Comparison of ENCODE assay signal across 8 cellular contexts in the genomic region with DNA sequence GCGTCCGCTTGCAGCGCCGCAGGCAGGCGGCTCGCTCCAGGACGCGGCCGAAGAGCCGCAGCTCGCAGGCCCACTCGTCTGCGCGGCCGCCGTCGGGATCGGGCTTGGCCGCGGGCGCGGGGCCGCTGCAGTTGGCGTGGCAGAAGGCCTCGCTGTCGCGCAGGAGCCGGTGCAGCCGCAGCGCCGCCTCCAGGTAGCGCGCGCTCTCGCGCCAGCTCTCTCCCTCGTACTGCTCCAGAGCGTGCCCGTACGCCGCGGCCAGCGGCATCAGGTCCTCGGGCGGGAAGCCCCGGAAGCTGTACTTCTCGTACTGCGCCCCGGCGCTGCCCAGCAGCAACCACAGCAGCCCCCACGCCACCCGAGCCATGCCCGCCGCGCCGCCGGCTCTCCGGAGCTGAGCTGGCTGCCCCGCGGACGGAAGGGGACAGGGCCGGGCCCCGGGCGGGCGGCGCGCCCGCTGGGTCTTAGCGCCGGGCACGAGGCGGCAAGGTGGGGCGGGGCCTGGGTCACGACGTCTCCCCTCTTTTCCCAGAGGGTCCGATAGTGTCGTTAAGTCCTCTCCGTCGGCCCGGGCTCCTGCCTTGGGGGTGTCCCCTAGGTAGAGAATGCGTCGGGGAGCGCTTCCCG. TPM values are rescaled to one million over a fixed set of nuclear protein-coding genes. Genes with fewer than 3 reads are reported as not detected.
DNase-seq lines count a peak whose midpoint lies in the region; TF ChIP-seq lines count a peak whose summit lies in the region.

A gene with protein sequence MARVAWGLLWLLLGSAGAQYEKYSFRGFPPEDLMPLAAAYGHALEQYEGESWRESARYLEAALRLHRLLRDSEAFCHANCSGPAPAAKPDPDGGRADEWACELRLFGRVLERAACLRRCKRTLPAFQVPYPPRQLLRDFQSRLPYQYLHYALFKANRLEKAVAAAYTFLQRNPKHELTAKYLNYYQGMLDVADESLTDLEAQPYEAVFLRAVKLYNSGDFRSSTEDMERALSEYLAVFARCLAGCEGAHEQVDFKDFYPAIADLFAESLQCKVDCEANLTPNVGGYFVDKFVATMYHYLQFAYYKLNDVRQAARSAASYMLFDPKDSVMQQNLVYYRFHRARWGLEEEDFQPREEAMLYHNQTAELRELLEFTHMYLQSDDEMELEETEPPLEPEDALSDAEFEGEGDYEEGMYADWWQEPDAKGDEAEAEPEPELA (minus strand): TSS at position 401 of the 627 bp plus-strand sequence. CDS start 34 bp downstream, at position 367.

- peaks cover 3% of the 10 kb centered on the region for H3K79me2 ChIP-seq in neural cell (replicated peaks; ENCODE audit: insufficient read depth, low read length)

- H3K4me3 ChIP-seq in AG09309 (ENCODE audit: control insufficient read depth, low read depth, low read length) (peak within 1 kb of the TSS; percentile 97), foreskin fibroblast (ENCODE audit: low read depth in 1 of 2, low read length in 2 of 2) (peak within 1 kb of the TSS; percentile 68 to 85), neural cell (ENCODE audit: low read length) (peak within 1 kb of the TSS; percentile 81)

- no peaks in the 10 kb centered on the region for H3F3A ChIP-seq in neural cell (ENCODE audit: insufficient read depth, low read length, poor library complexity, severe bottlenecking)

- TF ChIP-seq CTCF in AG09309 (IDR thresholded peaks at IDR 0.05; ENCODE audit: control insufficient read depth, insufficient read depth, low read depth, low read length, missing control alignments), result peak; percentile 62
- peak; percentile 31 for TF ChIP-seq CTCF in foreskin fibroblast (IDR thresholded peaks at IDR 0.05; ENCODE audit: low read depth, low read length)
- peak; percentile 93 for TF ChIP-seq CTCF in neural cell (IDR thresholded peaks at IDR 0.05; ENCODE audit: poor library complexity, severe bottlenecking)

- peak within 1 kb of the TSS; percentile 56 for H2AFZ ChIP-seq in neural cell (ENCODE audit: low read depth, low read length)

- no peaks in the 10 kb centered on the region for H3K36me3 Mint-ChIP-seq in stimulated activated naive CD8-positive, alpha-beta T cell treated with anti-CD3 and anti-CD28 coated beads, Interleukin-15, Interleukin-2, amounts not matched to agents 100 ng/mL and 50 ng/mL, for 24 hours (ENCODE audit: low read depth)

- peak within 1 kb of the TSS; percentile 83 for H3K9ac ChIP-seq in neural cell (ENCODE audit: low read length)

- peak within 1 kb of the TSS; percentile 82 for H3K4me3 Mint-ChIP-seq in stimulated activated naive CD8-positive, alpha-beta T cell treated with anti-CD3 and anti-CD28 coated beads, Interleukin-15, Interleukin-2, amounts not matched to agents 100 ng/mL and 50 ng/mL, for 24 hours

- peak within 1 kb of the TSS; percentile 51 for H3K4me2 ChIP-seq in neural cell (ENCODE audit: low read length)

- H3K9me3 ChIP-seq in neural cell (ENCODE audit: low read length), result no peaks in the 10 kb centered on the region

- H3K9me2 ChIP-seq in neural cell (ENCODE audit: insufficient read depth, low read length), result no peaks in the 10 kb centered on the region

- H3K9me3 Mint-ChIP-seq in stimulated activated naive CD8-positive, alpha-beta T cell treated with anti-CD3 and anti-CD28 coated beads, Interleukin-15, Interleukin-2, amounts not matched to agents 100 ng/mL and 50 ng/mL, for 24 hours, result no peaks in the 10 kb centered on the region

- no peak within 1 kb of the TSS for H3K27ac Mint-ChIP-seq in stimulated activated naive CD8-positive, alpha-beta T cell treated with anti-CD3 and anti-CD28 coated beads, Interleukin-15, Interleukin-2, amounts not matched to agents 100 ng/mL and 50 ng/mL, for 24 hours

- H3K4me1 Mint-ChIP-seq in stimulated activated naive CD8-positive, alpha-beta T cell treated with anti-CD3 and anti-CD28 coated beads, Interleukin-15, Interleukin-2, amounts not matched to agents 100 ng/mL and 50 ng/mL, for 24 hours (ENCODE audit: low read depth), result peaks cover 19% of the 10 kb centered on the region

- no peaks in the 10 kb centered on the region for H4K20me1 ChIP-seq in neural cell (ENCODE audit: insufficient read depth)

- in situ Hi-C loops in KBM-7 (cut with MboI; ENCODE audit: low pct_unique_long_range_greater_than_20kb, low sequenced_read_pairs), result no loop called here

- H3K27me3 ChIP-seq in neural cell (ENCODE audit: insufficient read depth, low read depth, low read length), result no peaks in the 10 kb centered on the region

- TF ChIP-seq EP300 in neural cell (conservative IDR thresholded peaks at IDR 0.05; ENCODE audit: poor library complexity, severe bottlenecking), result peak; percentile 46

- peaks cover 8% of the 10 kb centered on the region for H3K27me3 Mint-ChIP-seq in stimulated activated naive CD8-positive, alpha-beta T cell treated with anti-CD3 and anti-CD28 coated beads, Interleukin-15, Interleukin-2, amounts not matched to agents 100 ng/mL and 50 ng/mL, for 24 hours

- H3K27ac ChIP-seq in neural cell (ENCODE audit: low read length), result peak within 1 kb of the TSS; percentile 66

- DNase-seq in AG09309 (ENCODE audit: low read depth) (no peak), GM19240 (ENCODE audit: insufficient read length, low spot score) (peak; percentile 67), KBM-7 (peak; percentile 88), SHP77 (lab: John Stamatoyannopoulos, UW) (peak; percentile 56 to 69), activated gamma-delta T cell treated with Interleukin-2 at 50 U/mL for 16 hours (peak; percentile 64), foreskin fibroblast (peak; percentile 83 to 94)

- peak; percentile 64 for TF ChIP-seq RAD21 in neural cell (conservative IDR thresholded peaks at IDR 0.05)

- H3K36me3 ChIP-seq in neural cell (ENCODE audit: insufficient read depth, low read length), result no peaks in the 10 kb centered on the region

TF ChIP-seq in neural cell, 6 proteins besides CTCF, POLR2A, EP300 and RAD21:
- TF ChIP-seq SMC3 (conservative IDR thresholded peaks at IDR 0.05; ENCODE audit: poor library complexity), result peak; percentile 67
- TF ChIP-seq TAF1 (IDR thresholded peaks at IDR 0.05; ENCODE audit: low read depth), result no peak
- peak; percentile 75 for TF ChIP-seq MXI1 (conservative IDR thresholded peaks at IDR 0.05; ENCODE audit: poor library complexity, severe bottlenecking)
- TF ChIP-seq EZH2 (IDR thresholded peaks at IDR 0.05; ENCODE audit: borderline replicate concordance, insufficient read depth, low read length, poor library complexity, severe bottlenecking), result no peak
- TF ChIP-seq POLR2AphosphoS5 (IDR thresholded peaks at IDR 0.05), result peak; percentile 65
- TF ChIP-seq, protein P1, sequence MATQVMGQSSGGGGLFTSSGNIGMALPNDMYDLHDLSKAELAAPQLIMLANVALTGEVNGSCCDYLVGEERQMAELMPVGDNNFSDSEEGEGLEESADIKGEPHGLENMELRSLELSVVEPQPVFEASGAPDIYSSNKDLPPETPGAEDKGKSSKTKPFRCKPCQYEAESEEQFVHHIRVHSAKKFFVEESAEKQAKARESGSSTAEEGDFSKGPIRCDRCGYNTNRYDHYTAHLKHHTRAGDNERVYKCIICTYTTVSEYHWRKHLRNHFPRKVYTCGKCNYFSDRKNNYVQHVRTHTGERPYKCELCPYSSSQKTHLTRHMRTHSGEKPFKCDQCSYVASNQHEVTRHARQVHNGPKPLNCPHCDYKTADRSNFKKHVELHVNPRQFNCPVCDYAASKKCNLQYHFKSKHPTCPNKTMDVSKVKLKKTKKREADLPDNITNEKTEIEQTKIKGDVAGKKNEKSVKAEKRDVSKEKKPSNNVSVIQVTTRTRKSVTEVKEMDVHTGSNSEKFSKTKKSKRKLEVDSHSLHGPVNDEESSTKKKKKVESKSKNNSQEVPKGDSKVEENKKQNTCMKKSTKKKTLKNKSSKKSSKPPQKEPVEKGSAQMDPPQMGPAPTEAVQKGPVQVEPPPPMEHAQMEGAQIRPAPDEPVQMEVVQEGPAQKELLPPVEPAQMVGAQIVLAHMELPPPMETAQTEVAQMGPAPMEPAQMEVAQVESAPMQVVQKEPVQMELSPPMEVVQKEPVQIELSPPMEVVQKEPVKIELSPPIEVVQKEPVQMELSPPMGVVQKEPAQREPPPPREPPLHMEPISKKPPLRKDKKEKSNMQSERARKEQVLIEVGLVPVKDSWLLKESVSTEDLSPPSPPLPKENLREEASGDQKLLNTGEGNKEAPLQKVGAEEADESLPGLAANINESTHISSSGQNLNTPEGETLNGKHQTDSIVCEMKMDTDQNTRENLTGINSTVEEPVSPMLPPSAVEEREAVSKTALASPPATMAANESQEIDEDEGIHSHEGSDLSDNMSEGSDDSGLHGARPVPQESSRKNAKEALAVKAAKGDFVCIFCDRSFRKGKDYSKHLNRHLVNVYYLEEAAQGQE (IDR thresholded peaks at IDR 0.05; ENCODE audit: borderline replicate concordance), result no peak
TF ChIP-seq in neural cell: peak in this region for 3.

RNA-seq across cellular contexts. Expression of the gene that starts here (rescaled TPM):
- polyA plus RNA-seq in neural cell, result 17.8 and 20.5 TPM in 2 replicates
- 17.0 and 20.7 TPM in 2 replicates for polyA minus RNA-seq in neural cell

Comparison
In these comparisons a context has a peak if more than half of its experiments do, and no peak if none do; other contexts are left out.
1. CTCF ChIP-seq: peak in every context shown above with its lines; median percentile 93 in neural cell; 62 in AG09309; 31 in foreskin fibroblast.